In genomic region chr5:97098864-97099454, GRCh38 we compare ENCODE assay signal across 18 cellular contexts. TPM values are rescaled to one million over a fixed set of nuclear protein-coding genes. Genes with fewer than 3 reads are reported as not detected.
DNase-seq lines count a peak whose midpoint lies in the region; ATAC-seq and TF ChIP-seq lines count a peak whose summit lies in the region.
"Had no signal": no experiment of that assay in that cellular context is flagged by ENCODE, and none has a peak within 500 bp of the region (broad histone marks: within the 10 kb centered on the region; RNA-seq: fewer than 3 reads in every experiment).

No MANE protein-coding gene starts in this region.

- H3K27ac ChIP-seq in Karpas-422 (ENCODE audit: low read length) (no peak overlapping the region), gastroesophageal sphincter (peak overlapping the region in 2 of 4 donors; percentile 22 to 23)
- H3K27ac ChIP-seq: colonic mucosa had no signal

- H2AFZ ChIP-seq in Karpas-422 (ENCODE audit: low read length) = no peak overlapping the region

- H4K20me1 ChIP-seq in Karpas-422 (ENCODE audit: insufficient read depth, low read depth, low read length) = no peaks in the 10 kb centered on the region

- peaks cover 2% of the 10 kb centered on the region for H3K27me3 Mint-ChIP-seq in nephron progenitor cell (ENCODE audit: low read depth, poor library complexity)
- H3K27me3 Mint-ChIP-seq: type B pancreatic cell had no signal

- H3K4me1 ChIP-seq in Karpas-422 (ENCODE audit: low read length) = peaks cover 9% of the 10 kb centered on the region
- H3K4me1 ChIP-seq in gastroesophageal sphincter = peaks cover 0 to 19% (median 3%) of the 10 kb centered on the region in 3 donors
- H3K4me1 ChIP-seq in mucosa of descending colon (ENCODE audit: low read depth) = no peaks in the 10 kb centered on the region
- H3K4me1 ChIP-seq: colonic mucosa had no signal

- no peak overlapping the region for H3K27ac Mint-ChIP-seq in nephron progenitor cell
- H3K27ac Mint-ChIP-seq: activated naive CD8-positive, alpha-beta T cell treated with anti-CD3 and anti-CD28 coated beads for 36 hours; type B pancreatic cell had no signal

- no peaks in the 10 kb centered on the region for H3K9me2 ChIP-seq in Karpas-422 (replicated peaks; ENCODE audit: insufficient read depth, low read length)

- no peaks in the 10 kb centered on the region for H3K9me3 ChIP-seq in Karpas-422 (ENCODE audit: low read length)
- H3K9me3 ChIP-seq in gastroesophageal sphincter = no peaks in the 10 kb centered on the region
- no peaks in the 10 kb centered on the region for H3K9me3 ChIP-seq in mucosa of descending colon
- H3K9me3 ChIP-seq: colonic mucosa had no signal

- H3K4me1 Mint-ChIP-seq in nephron progenitor cell = peaks cover 68% of the 10 kb centered on the region

- WGBS in gastroesophageal sphincter (ENCODE audit: low coverage in 1 of 2), 2 donors = 25 to 38% methylated on average over 5 to 6 of the region's 6 CpGs

- H3K79me2 ChIP-seq in Karpas-422 (ENCODE audit: low read length) = no peaks in the 10 kb centered on the region

- peaks cover 10% of the 10 kb centered on the region for H3K36me3 Mint-ChIP-seq in nephron progenitor cell (ENCODE audit: low read depth)
- H3K36me3 Mint-ChIP-seq: activated naive CD8-positive, alpha-beta T cell treated with anti-CD3 and anti-CD28 coated beads for 36 hours had no signal

- no peak for TF ChIP-seq EP300 in gastroesophageal sphincter (IDR thresholded peaks at IDR 0.05)

- DNase-seq in ELR (ENCODE audit: low read depth) (peak; percentile 9), Karpas-422 (no peak), nephron progenitor cell (peak; percentile 13), SIG-M5 (lab: John Stamatoyannopoulos, UW) (no peak), hepatic stellate cell (ENCODE audit: low spot score) (no peak), mucosa of descending colon (no peak)
- DNase-seq: activated naive CD8-positive, alpha-beta T cell treated with anti-CD3 and anti-CD28 coated beads for 36 hours; AML-193; colonic mucosa; NCI-H1092; NCI-H226 had no signal

- TF ChIP-seq CTCF in gastroesophageal sphincter (IDR thresholded peaks at IDR 0.05) = no peak
- no peak for TF ChIP-seq CTCF in nephron progenitor cell (IDR thresholded peaks at IDR 0.05)
- TF ChIP-seq CTCF in mucosa of descending colon (IDR thresholded peaks at IDR 0.05) = no peak

- H3K36me3 ChIP-seq in Karpas-422 (ENCODE audit: insufficient read depth, low read length) = no peaks in the 10 kb centered on the region
- no peaks in the 10 kb centered on the region for H3K36me3 ChIP-seq in gastroesophageal sphincter
- no peaks in the 10 kb centered on the region for H3K36me3 ChIP-seq in mucosa of descending colon (ENCODE audit: low read depth)
- H3K36me3 ChIP-seq: colonic mucosa had no signal

- peak overlapping the region; percentile 51 for H3K4me2 ChIP-seq in Karpas-422 (ENCODE audit: low read depth, low read length, poor library complexity, severe bottlenecking)

- intact Hi-C loops in mucosa of descending colon (cut with DNase I, micrococcal nuclease) = no loop called here

- H3K9me3 Mint-ChIP-seq in nephron progenitor cell = no peaks in the 10 kb centered on the region

- ATAC-seq in gastroesophageal sphincter (no peak), HG02759 (IDR thresholded peaks at IDR 0.05; ENCODE audit: unreplicated experiment) (no peak), mucosa of descending colon (no peak)
- ATAC-seq: Panc1 had no signal

- peak overlapping the region; percentile 21; the same call in 1 of the 2 replicates for H3K9ac ChIP-seq in Karpas-422 (ENCODE audit: low read length)

- no peak for TF ChIP-seq POLR2A in gastroesophageal sphincter (IDR thresholded peaks at IDR 0.05)

- H3K4me3 Mint-ChIP-seq in nephron progenitor cell = no peak overlapping the region
- H3K4me3 Mint-ChIP-seq: activated naive CD8-positive, alpha-beta T cell treated with anti-CD3 and anti-CD28 coated beads for 36 hours; type B pancreatic cell had no signal

- H3K4me3 ChIP-seq in Karpas-422 (ENCODE audit: low read length) (peak overlapping the region; percentile 34; the same call in 1 of the 2 replicates), gastroesophageal sphincter (peak overlapping the region; percentile 35 to 37), mucosa of descending colon (no peak overlapping the region)
- H3K4me3 ChIP-seq: colonic mucosa had no signal

- H3K27me3 ChIP-seq in Karpas-422 (ENCODE audit: low read length) = no peaks in the 10 kb centered on the region
- peaks cover 5% of the 10 kb centered on the region for H3K27me3 ChIP-seq in gastroesophageal sphincter
- H3K27me3 ChIP-seq: colonic mucosa had no signal

RNA-seq across cellular contexts. Expression of gene LIX1, which starts 43.5 kb away (rescaled TPM):
- not detected in 2 replicates for total RNA-seq in Karpas-422 (2014; rRNA removed; shearing (Covaris generic); ENCODE audit: low replicate concordance)
- 1 to 10 TPM in 1 of 4 donors, under 1 TPM in 2, not detected in 1; 0.08 to 1.1 (median 0.67) TPM for total RNA-seq in gastroesophageal sphincter
- total RNA-seq in mucosa of descending colon = 1 to 10 TPM in 1 of 3 donors, not detected in 2; 1.7 TPM
- total RNA-seq: activated naive CD8-positive, alpha-beta T cell treated with anti-CD3 and anti-CD28 coated beads for 36 hours; lung microvascular endothelial cell; omental fat pad; T-helper 2 cell treated with Interferon-gamma antibody and Interleukin-4, amounts not matched to agents 100 ng/mL and 5 ng/mL, for 36 hours had no signal

Comparison
In these comparisons a context has a peak if more than half of its experiments do, and no peak if none do; other contexts are left out.
1. DNase-seq: peak in ELR (single experiment) and nephron progenitor cell (single experiment); none in Karpas-422 (single experiment), SIG-M5 (single experiment), hepatic stellate cell (single experiment) and mucosa of descending colon (0 of 3).